1 cellular context compared by ENCODE assay signal in genomic region chr5:139262414-139263139, GRCh38.
A peak's percentile ranks its signal among the peaks of the same experiment; 100 is the strongest.
TF ChIP-seq lines count a peak whose summit lies in the region.

No MANE protein-coding gene starts in this region.

TF ChIP-seq in HepG2, 621 proteins besides CTCF, POLR2A, EP300 and RAD21 (continued from another document and continues in another):
- peak; percentile 44 for TF ChIP-seq ARID5B (CRISPR knock-in tag; IDR thresholded peaks at IDR 0.05)
- 0 out of 2 replicates have a peak, but pooled peaks have one; percentile 65 for TF ChIP-seq TSC22D2 (CRISPR knock-in tag; IDR thresholded peaks at IDR 0.05; ENCODE audit: borderline replicate concordance)
- 0 out of 2 replicates have a peak, but pooled peaks have one; percentile 42 for TF ChIP-seq MIER3 (CRISPR knock-in tag; IDR thresholded peaks at IDR 0.05; ENCODE audit: borderline replicate concordance)
- TF ChIP-seq ZNF614 (CRISPR knock-in tag; IDR thresholded peaks at IDR 0.05; ENCODE audit: borderline replicate concordance), result peak; percentile 72; the same call in 1 of the 2 replicates
- TF ChIP-seq MYC (CRISPR knock-in tag; IDR thresholded peaks at IDR 0.05; ENCODE audit: borderline replicate concordance), result peak; percentile 19; the same call in 1 of the 2 replicates
- no peak for TF ChIP-seq ZNF670 (CRISPR knock-in tag; IDR thresholded peaks at IDR 0.05; ENCODE audit: borderline replicate concordance)
- no peak for TF ChIP-seq ZNF18 (CRISPR knock-in tag; IDR thresholded peaks at IDR 0.05; ENCODE audit: insufficient replicate concordance)
- 0 out of 2 replicates have a peak, but pooled peaks have one; percentile 29 for TF ChIP-seq ZBTB26 (CRISPR knock-in tag; IDR thresholded peaks at IDR 0.05; ENCODE audit: borderline replicate concordance)
- no peak for TF ChIP-seq NFIC (IDR thresholded peaks at IDR 0.05; ENCODE audit: low read length)
- TF ChIP-seq ZNF280D (CRISPR knock-in tag; IDR thresholded peaks at IDR 0.05), result no peak
- peak; percentile 40 for TF ChIP-seq PHF5A (CRISPR knock-in tag; IDR thresholded peaks at IDR 0.05; ENCODE audit: low read depth, unreplicated experiment)
- TF ChIP-seq RARA (CRISPR knock-in tag; IDR thresholded peaks at IDR 0.05), result peak; percentile 31; the same call in 1 of the 2 replicates
- 0 out of 2 replicates have a peak, but pooled peaks have one; percentile 19 for TF ChIP-seq ZNF12 (CRISPR knock-in tag; IDR thresholded peaks at IDR 0.05)
- TF ChIP-seq CBX1 (IDR thresholded peaks at IDR 0.05; ENCODE audit: low read depth), result no peak
- TF ChIP-seq BCL3 (CRISPR knock-in tag; IDR thresholded peaks at IDR 0.05), result no peak
- TF ChIP-seq XRCC5 (optimal IDR thresholded peaks at IDR 0.05; ENCODE audit: low read length), result peak; percentile 84
- TF ChIP-seq ZNF335 (CRISPR knock-in tag; IDR thresholded peaks at IDR 0.05), result peak; percentile 75; the same call in 1 of the 2 replicates
- no peak for TF ChIP-seq ZNF253 (CRISPR knock-in tag; IDR thresholded peaks at IDR 0.05; ENCODE audit: borderline replicate concordance)
- TF ChIP-seq HOXA3 (CRISPR knock-in tag; IDR thresholded peaks at IDR 0.05), result peak; percentile 26; the same call in 1 of the 2 replicates
- TF ChIP-seq HOMEZ (CRISPR knock-in tag; IDR thresholded peaks at IDR 0.05; ENCODE audit: low read depth), result no peak
- TF ChIP-seq BCL6 (CRISPR knock-in tag; IDR thresholded peaks at IDR 0.05), result peak; percentile 85
- no peak for TF ChIP-seq HNF1A (IDR thresholded peaks at IDR 0.05; ENCODE audit: low read depth)
- TF ChIP-seq HNF1A (CRISPR knock-in tag; IDR thresholded peaks at IDR 0.05; ENCODE audit: borderline replicate concordance), result 0 out of 2 replicates have a peak, but pooled peaks have one; percentile 24
- TF ChIP-seq MAZ (IDR thresholded peaks at IDR 0.05; ENCODE audit: borderline replicate concordance, low read depth, low read length), result 0 out of 2 replicates have a peak, but pooled peaks have one; percentile 35
- TF ChIP-seq MAZ (CRISPR knock-in tag; IDR thresholded peaks at IDR 0.05; ENCODE audit: low read depth), result no peak
- no peak for TF ChIP-seq PCBP1 (IDR thresholded peaks at IDR 0.05; ENCODE audit: borderline replicate concordance, low read depth, low read length)
- TF ChIP-seq RFXANK (CRISPR knock-in tag; IDR thresholded peaks at IDR 0.05), result 0 out of 2 replicates have a peak, but pooled peaks have one; percentile 36
- TF ChIP-seq NCOA2 (CRISPR knock-in tag; IDR thresholded peaks at IDR 0.05), result peak; percentile 33; the same call in 1 of the 2 replicates
- TF ChIP-seq KDM2A (CRISPR knock-in tag; IDR thresholded peaks at IDR 0.05; ENCODE audit: borderline replicate concordance, low read depth), result peak; percentile 74
- TF ChIP-seq MXI1 (IDR thresholded peaks at IDR 0.05; ENCODE audit: borderline replicate concordance, low read depth, low read length), result 0 out of 3 replicates have a peak, but pooled peaks have one; percentile 19
- TF ChIP-seq NCOR1 (IDR thresholded peaks at IDR 0.05; ENCODE audit: borderline replicate concordance, low read length), result no peak
- peak; percentile 47; the same call in 1 of the 2 replicates for TF ChIP-seq RXRA (CRISPR knock-in tag; IDR thresholded peaks at IDR 0.05)
- peak; percentile 40; the same call in 1 of the 2 replicates for TF ChIP-seq ELF1 (CRISPR knock-in tag; IDR thresholded peaks at IDR 0.05)
- 0 out of 2 replicates have a peak, but pooled peaks have one; percentile 20 for TF ChIP-seq SPEN (CRISPR knock-in tag; IDR thresholded peaks at IDR 0.05; ENCODE audit: low read depth)
- peak; percentile 62 for TF ChIP-seq TEAD3 (CRISPR knock-in tag; optimal IDR thresholded peaks at IDR 0.05; ENCODE audit: borderline replicate concordance)
- no peak for TF ChIP-seq DZIP1 (CRISPR knock-in tag; IDR thresholded peaks at IDR 0.05)
